ENCODE assay signal across 9 cellular contexts in genomic region chr7:137592232-137592896, GRCh38.
A peak's percentile ranks its signal among the peaks of the same experiment; 100 is the strongest.
DNase-seq lines count a peak whose midpoint lies in the region; ATAC-seq and TF ChIP-seq lines count a peak whose summit lies in the region.
"Had no signal": no experiment of that assay in that cellular context is flagged by ENCODE, and none has a peak within 500 bp of the region (broad histone marks: within the 10 kb centered on the region; RNA-seq: fewer than 3 reads in every experiment).

No MANE protein-coding gene starts in this region.

- in situ Hi-C loops in G401 (cut with HindIII; ENCODE audit: low sequenced_read_pairs): no loop called here

- intact Hi-C loops in esophagus muscularis mucosa (cut with DNase I): loop anchor here (5.0 kb wide), 1 partner anchor 420 kb away; no protein-coding TSS in a partner anchor

- no peak for TF ChIP-seq EP300 in esophagus muscularis mucosa (IDR thresholded peaks at IDR 0.05)

- no peaks in the 10 kb centered on the region for H3K9me3 Mint-ChIP-seq in nephron
- H3K9me3 Mint-ChIP-seq: activated naive CD4-positive, alpha-beta T cell treated with anti-CD3 and anti-CD28 coated beads, Interleukin-2, amount 50 U/mL, for 24 hours had no signal

- no peaks in the 10 kb centered on the region for H3K4me1 Mint-ChIP-seq in nephron
- H3K4me1 Mint-ChIP-seq: activated naive CD4-positive, alpha-beta T cell treated with anti-CD3 and anti-CD28 coated beads, Interleukin-2, amount 50 U/mL, for 24 hours had no signal

- DNase-seq in G401 (ENCODE audit: low spot score): peak; percentile 94
- peak; percentile 46 for DNase-seq in MG63
- peak; percentile 47 to 73 for DNase-seq in SJCRH30
- DNase-seq in esophagus muscularis mucosa (ENCODE audit: extremely low spot score): no peak
- DNase-seq in stimulated activated naive CD4-positive, alpha-beta T cell (lab: John Stamatoyannopoulos, UW): no peak

- H3K27ac Mint-ChIP-seq in nephron: no peak overlapping the region
- H3K27ac Mint-ChIP-seq: activated naive CD4-positive, alpha-beta T cell treated with anti-CD3 and anti-CD28 coated beads, Interleukin-2, amount 50 U/mL, for 24 hours had no signal

- no peak for TF ChIP-seq POLR2A in esophagus muscularis mucosa (IDR thresholded peaks at IDR 0.05; ENCODE audit: low read depth)

- H3K27me3 ChIP-seq in MG63 (no peaks in the 10 kb centered on the region), SJCRH30 (peaks cover 6% of the 10 kb centered on the region; the same call in 1 of the 2 replicates), esophagus muscularis mucosa (no peaks in the 10 kb centered on the region)

- no peak overlapping the region for H3K4me3 Mint-ChIP-seq in nephron
- H3K4me3 Mint-ChIP-seq: activated naive CD4-positive, alpha-beta T cell treated with anti-CD3 and anti-CD28 coated beads, Interleukin-2, amount 50 U/mL, for 24 hours had no signal

- H3K27ac ChIP-seq in SJCRH30 (no peak overlapping the region), esophagus muscularis mucosa (replicated peaks in 1 of 4) (no peak overlapping the region)

- H3K27me3 Mint-ChIP-seq in nephron (ENCODE audit: low read depth): peaks cover 4% of the 10 kb centered on the region

- peak; percentile 41 to 65 (median 56) for TF ChIP-seq CTCF in esophagus muscularis mucosa (IDR thresholded peaks at IDR 0.05)
- TF ChIP-seq CTCF in nephron (IDR thresholded peaks at IDR 0.05; ENCODE audit: unreplicated experiment in 3 of 3): peak; percentile 81 to 91 (median 88)

- H3K4me3 ChIP-seq in MG63 (no peak overlapping the region), SJCRH30 (no peak overlapping the region), esophagus muscularis mucosa (no peak overlapping the region)

- ATAC-seq in GM21576 (IDR thresholded peaks at IDR 0.05; ENCODE audit: unreplicated experiment) (peak; percentile 61), HG03354 (IDR thresholded peaks at IDR 0.05; ENCODE audit: poor library complexity, severe bottlenecking, unreplicated experiment) (no peak)

- no peaks in the 10 kb centered on the region for H3K9me3 ChIP-seq in MG63
- no peaks in the 10 kb centered on the region for H3K9me3 ChIP-seq in SJCRH30 (replicated peaks)
- H3K9me3 ChIP-seq in esophagus muscularis mucosa: no peaks in the 10 kb centered on the region

- H3K36me3 ChIP-seq in MG63 (no peaks in the 10 kb centered on the region), SJCRH30 (no peaks in the 10 kb centered on the region), esophagus muscularis mucosa (no peaks in the 10 kb centered on the region)

- H3K4me1 ChIP-seq in SJCRH30 (peaks cover 9% of the 10 kb centered on the region; the same call in 1 of the 2 replicates), esophagus muscularis mucosa (peaks cover 0 to 11% (median 7%) of the 10 kb centered on the region in 4 donors)

- 40% methylated on average over 6 of the region's 6 CpGs for WGBS in esophagus muscularis mucosa

- H3K36me3 Mint-ChIP-seq in nephron (ENCODE audit: low read depth): no peaks in the 10 kb centered on the region
- H3K36me3 Mint-ChIP-seq: activated naive CD4-positive, alpha-beta T cell treated with anti-CD3 and anti-CD28 coated beads, Interleukin-2, amount 50 U/mL, for 24 hours had no signal

Comparison
In these comparisons a context has a peak if more than half of its experiments do, and no peak if none do; other contexts are left out.
1. DNase-seq: peak in G401 (single experiment), MG63 (single experiment) and SJCRH30 (2 of 2); none in esophagus muscularis mucosa (single experiment) and stimulated activated naive CD4-positive, alpha-beta T cell (0 of 6).